Comparison of ENCODE assay signal across 22 cellular contexts in genomic region chr4:20195071-20195885, GRCh38. TPM values are rescaled to one million over a fixed set of nuclear protein-coding genes. Genes with fewer than 3 reads are reported as not detected.
DNase-seq lines count a peak whose midpoint lies in the region; FAIRE-seq and TF ChIP-seq lines count a peak whose summit lies in the region.
"Had no signal": no experiment of that assay in that cellular context is flagged by ENCODE, and none has a peak within 500 bp of the region (broad histone marks: within the 10 kb centered on the region; RNA-seq: fewer than 3 reads in every experiment).

No MANE protein-coding gene starts in this region.

- peaks cover 8% of the 10 kb centered on the region for H3K36me3 Mint-ChIP-seq in Calu3 (ENCODE audit: insufficient read depth, unreplicated experiment)

- H3K27me3 ChIP-seq in mammary epithelial cell (ENCODE audit: insufficient read depth, low read length): no peaks in the 10 kb centered on the region
- no peaks in the 10 kb centered on the region for H3K27me3 ChIP-seq in ascending aorta
- H3K27me3 ChIP-seq: suprapubic skin had no signal

- no peaks in the 10 kb centered on the region for H3K79me2 ChIP-seq in mammary epithelial cell (ENCODE audit: insufficient read depth, low read length)
- H3K79me2 ChIP-seq: parathyroid adenoma had no signal

- no peak for FAIRE-seq in frontal cortex (lab: Jason Lieb, UNC)
- FAIRE-seq: GM18507 had no signal

- H3K9ac ChIP-seq in mammary epithelial cell (ENCODE audit: insufficient read depth, low read length): no peak overlapping the region
- H3K9ac ChIP-seq: parathyroid adenoma had no signal

- peaks cover 28% of the 10 kb centered on the region for H3K4me1 Mint-ChIP-seq in Calu3 (ENCODE audit: low read depth, unreplicated experiment)
- H3K4me1 Mint-ChIP-seq: activated naive CD8-positive, alpha-beta T cell treated with anti-CD3 and anti-CD28 coated beads, Interleukin-2, amount 50 U/mL, for 24 hours; activated T-helper 17 cell treated with anti-CD3 and anti-CD28 coated beads, Interleukin-2, amount 50 U/mL, for 72 hours; H9 had no signal

- no peaks in the 10 kb centered on the region for H3K27me3 Mint-ChIP-seq in Calu3 (ENCODE audit: unreplicated experiment)
- H3K27me3 Mint-ChIP-seq: activated naive CD8-positive, alpha-beta T cell treated with anti-CD3 and anti-CD28 coated beads, Interleukin-2, amount 50 U/mL, for 24 hours; activated T-helper 17 cell treated with anti-CD3 and anti-CD28 coated beads, Interleukin-2, amount 50 U/mL, for 72 hours had no signal

- H3K9me3 ChIP-seq in mammary epithelial cell (replicated peaks; ENCODE audit: insufficient read depth, low read length): peaks cover 4% of the 10 kb centered on the region
- H3K9me3 ChIP-seq in ascending aorta: no peaks in the 10 kb centered on the region
- H3K9me3 ChIP-seq: lower lobe of right lung, suprapubic skin had no signal

- in situ Hi-C loops in mammary epithelial cell (cut with MboI; ENCODE audit: low sequenced_read_pairs in 2 of 2): no loop called here
- in situ Hi-C loops in KBM-7 (cut with MboI; ENCODE audit: low pct_unique_long_range_greater_than_20kb, low sequenced_read_pairs): no loop called here

- H3K27ac Mint-ChIP-seq in Calu3 (ENCODE audit: unreplicated experiment): peak overlapping the region; percentile 55
- H3K27ac Mint-ChIP-seq: activated naive CD8-positive, alpha-beta T cell treated with anti-CD3 and anti-CD28 coated beads, Interleukin-2, amount 50 U/mL, for 24 hours; activated T-helper 17 cell treated with anti-CD3 and anti-CD28 coated beads, Interleukin-2, amount 50 U/mL, for 72 hours; H9 had no signal

- intact Hi-C loops in Calu3 (cut with micrococcal nuclease; ENCODE audit: unreplicated experiment): no loop called here
- intact Hi-C loops in mammary epithelial cell (cut with micrococcal nuclease): no loop called here
- intact Hi-C loops in ascending aorta (cut with DNase I): no loop called here

- H2AFZ ChIP-seq in mammary epithelial cell (ENCODE audit: low read depth, low read length): peak overlapping the region; percentile 49
- H2AFZ ChIP-seq: parathyroid adenoma had no signal

- no TSS peak for BruUV-seq in Calu3 (replicated peaks; lab: Mats Ljungman, UMichigan)
- BruUV-seq in mammary epithelial cell (replicated peaks; lab: Mats Ljungman, UMichigan): no TSS peak

- H3K27ac ChIP-seq in mammary epithelial cell (ENCODE audit: insufficient read depth, low read depth, low read length): peak overlapping the region; percentile 60
- no peak overlapping the region for H3K27ac ChIP-seq in ascending aorta
- H3K27ac ChIP-seq: lower lobe of right lung, parathyroid adenoma had no signal

- H3K4me3 ChIP-seq in mammary epithelial cell (replicated peaks in 1 of 3; ENCODE audit: insufficient read depth in 1 of 3, low read depth in 2 of 3, low read length in 3 of 3) (no peak overlapping the region), ascending aorta (no peak overlapping the region)
- H3K4me3 ChIP-seq: lower lobe of right lung, suprapubic skin had no signal

- no peak overlapping the region for H3K4me3 Mint-ChIP-seq in Calu3 (ENCODE audit: low read depth, unreplicated experiment)
- H3K4me3 Mint-ChIP-seq: activated naive CD8-positive, alpha-beta T cell treated with anti-CD3 and anti-CD28 coated beads, Interleukin-2, amount 50 U/mL, for 24 hours; activated T-helper 17 cell treated with anti-CD3 and anti-CD28 coated beads, Interleukin-2, amount 50 U/mL, for 72 hours; H9 had no signal

- CTCF ChIA-PET in Calu3 (lab: Charles Lee): no interaction called here
- CTCF ChIA-PET in mammary epithelial cell (lab: Charles Lee; ENCODE audit: low non-redundant PET): no interaction called here

- no peak for TF ChIP-seq CTCF in Calu3 (IDR thresholded peaks at IDR 0.05; ENCODE audit: unreplicated experiment)
- no peak for TF ChIP-seq CTCF in mammary epithelial cell (conservative IDR thresholded peaks at IDR 0.05 in 1 of 2, IDR thresholded peaks at IDR 0.05 in 1 of 2; ENCODE audit: extremely low read depth in 1 of 2, insufficient read depth in 1 of 2, low read depth in 1 of 2, low read length in 2 of 2)
- no peak for TF ChIP-seq CTCF in ascending aorta (IDR thresholded peaks at IDR 0.05)

- no peaks in the 10 kb centered on the region for H3K9me3 Mint-ChIP-seq in Calu3 (ENCODE audit: low read depth, unreplicated experiment)
- H3K9me3 Mint-ChIP-seq: activated naive CD8-positive, alpha-beta T cell treated with anti-CD3 and anti-CD28 coated beads, Interleukin-2, amount 50 U/mL, for 24 hours; activated T-helper 17 cell treated with anti-CD3 and anti-CD28 coated beads, Interleukin-2, amount 50 U/mL, for 72 hours had no signal

- DNase-seq in Calu3: no peak
- DNase-seq in M059J (ENCODE audit: low read depth): peak; percentile 85
- DNase-seq in mammary epithelial cell: no peak
- peak; percentile 23 for DNase-seq in kidney tubule cell (ENCODE audit: low spot score)
- no peak for DNase-seq in frontal cortex (ENCODE audit: low spot score in 2 of 2)
- no peak for DNase-seq in ascending aorta (ENCODE audit: low spot score in 2 of 2)
- DNase-seq in NCI-H1092 treated with DMSO at 0.1 percent for 48 hours (lab: John Stamatoyannopoulos, UW): no peak
- no peak for DNase-seq in KBM-7
- DNase-seq: activated naive CD8-positive, alpha-beta T cell treated with anti-CD3 and anti-CD28 coated beads, Interleukin-2, amount 50 U/mL, for 24 hours; DMS 273 treated with DMSO at 0.1 percent for 48 hours; H9; lower lobe of right lung; NCI-H1694 treated with DMSO at 0.1 percent for 48 hours; NCI-H446; SHP77; stimulated activated CD4-positive, alpha-beta T cell treated with anti-CD3 and anti-CD28 coated beads, Interleukin-4, amount 100 ng/mL, for 4 hours; stimulated activated CD8-positive, alpha-beta memory T cell treated with anti-CD3 and anti-CD28 coated beads, Interleukin-4, amount 100 ng/mL, for 48 hours; T-helper 2 cell had no signal

- H3K36me3 ChIP-seq in mammary epithelial cell (ENCODE audit: insufficient read depth, low read length) (no peaks in the 10 kb centered on the region), ascending aorta (no peaks in the 10 kb centered on the region)
- H3K36me3 ChIP-seq: lower lobe of right lung, suprapubic skin had no signal

- H3K4me2 ChIP-seq in mammary epithelial cell (ENCODE audit: insufficient read depth, low read depth, low read length): peak overlapping the region; percentile 53

- H3K4me1 ChIP-seq in mammary epithelial cell (ENCODE audit: insufficient read depth, low read length): peaks cover 37% of the 10 kb centered on the region
- H3K4me1 ChIP-seq in ascending aorta: no peaks in the 10 kb centered on the region
- H3K4me1 ChIP-seq: parathyroid adenoma had no signal

- dilution Hi-C loops in mammary epithelial cell (cut with HindIII; ENCODE audit: low sequenced_read_pairs): no loop called here

- no peaks in the 10 kb centered on the region for H4K20me1 ChIP-seq in mammary epithelial cell (ENCODE audit: insufficient read depth, low read length)

RNA-seq across cellular contexts. Expression of gene SLIT2, which starts 56.4 kb away (rescaled TPM):
- total RNA-seq in Calu3 (2022) (2.0 and 3.8 TPM in 2 replicates), mammary epithelial cell (1 to 10 TPM in 1 of 2 donors, under 1 TPM in 1; 0.17 to 4.2 TPM), frontal cortex (11.0 TPM), ascending aorta (25.2 TPM)
- 8.1 and 13.3 TPM in 2 replicates for total RNA-seq in M059J (2014; rRNA removed; shearing (Covaris generic))
- 1.9 TPM for polyA plus RNA-seq in mammary epithelial cell
- 4.9 TPM for polyA minus RNA-seq in mammary epithelial cell
- total RNA-seq: activated T-helper 17 cell treated with anti-CD3 and anti-CD28 coated beads, Interleukin-2, amount 50 U/mL, for 72 hours had no signal

Comparison
In these comparisons a context has a peak if more than half of its experiments do, and no peak if none do; other contexts are left out.
1. DNase-seq: peak in M059J (single experiment) and kidney tubule cell (single experiment); none in Calu3 (single experiment), mammary epithelial cell (single experiment), frontal cortex (0 of 2), ascending aorta (0 of 2), NCI-H1092 treated with DMSO at 0.1 percent for 48 hours (single experiment) and KBM-7 (single experiment).